In the genomic region with DNA sequence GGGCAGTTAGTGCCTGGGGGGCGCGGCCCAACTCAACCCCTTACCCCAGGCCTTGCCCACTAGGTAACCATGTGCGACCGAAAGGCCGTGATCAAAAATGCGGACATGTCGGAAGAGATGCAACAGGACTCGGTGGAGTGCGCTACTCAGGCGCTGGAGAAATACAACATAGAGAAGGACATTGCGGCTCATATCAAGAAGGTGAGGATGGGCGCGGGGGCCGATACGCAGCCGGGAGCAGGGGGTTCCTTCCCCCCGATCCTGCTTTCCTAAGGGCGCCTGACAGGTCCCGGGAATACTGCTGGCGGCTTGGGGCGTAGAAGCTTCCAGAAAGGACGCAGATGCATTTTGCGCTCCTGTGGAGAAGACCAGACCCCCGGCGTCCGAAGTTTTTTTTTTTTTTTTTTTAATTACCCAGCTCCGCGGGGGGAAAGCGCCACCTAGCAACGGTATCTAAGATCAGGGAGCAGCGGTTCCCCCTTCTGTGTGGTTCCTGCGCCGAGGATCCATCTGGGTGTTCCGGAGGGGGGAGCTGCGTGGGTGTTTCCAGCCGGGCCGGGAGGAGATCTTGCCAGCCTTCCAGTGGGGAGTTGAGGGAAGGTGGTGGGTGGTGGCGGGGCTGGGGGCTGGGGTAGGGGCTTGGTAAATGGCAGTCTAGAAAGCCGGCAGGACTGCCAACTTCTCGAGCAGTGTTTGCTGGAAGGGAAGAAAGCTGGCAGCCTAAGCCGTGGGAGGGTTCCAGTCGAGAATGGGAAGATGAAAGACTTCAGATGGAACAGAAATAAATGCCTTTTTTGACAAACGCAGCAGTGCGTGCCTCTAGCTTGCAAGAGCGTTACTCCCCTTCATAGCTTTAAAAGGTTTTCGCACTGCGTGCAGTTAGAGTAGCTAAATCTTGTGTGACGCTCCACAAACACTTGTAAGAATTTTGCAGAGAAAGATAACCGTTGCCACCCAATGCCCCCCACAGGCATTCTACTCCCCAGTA, we compare ENCODE assay signal across 8 cellular contexts. TPM values are rescaled to one million over a fixed set of nuclear protein-coding genes. Genes with fewer than 3 reads are reported as not detected.
DNase-seq lines count a peak whose midpoint lies in the region; ATAC-seq, FAIRE-seq and TF ChIP-seq lines count a peak whose summit lies in the region.

No MANE protein-coding gene starts in this region.

- POLR2A ChIA-PET in K562 (lab: Yijun Ruan, JAX), result interaction anchor here (0.6 to 4.6 kb wide), 25 partner anchors 9 to 205 kb away, joined by 3 to 21 read pairs (median 4); partner anchors contain the start of genes COQ5, COX6A1, POP5 and RNU4-2

- peaks cover 31% of the 10 kb centered on the region for H3K4me1 ChIP-seq in BLaER1
- H3K4me1 ChIP-seq in K562 (replicated peaks in 1 of 2; ENCODE audit: control insufficient read depth in 2 of 2, insufficient read depth in 2 of 2, low read length in 2 of 2), result peaks cover 2 to 15% of the 10 kb centered on the region in 2 experiments; a peak in 3 of 5 replicates
- peaks cover 18 to 21% of the 10 kb centered on the region in 2 donors for H3K4me1 ChIP-seq in gastrocnemius medialis

- peak; percentile 61 for DNase-seq in GM19238 (ENCODE audit: insufficient read length, low spot score)
- peak; percentile 48 for DNase-seq in T-helper 22 cell (ENCODE audit: low read depth)
- peak; percentile 82 to 90 (median 88) for DNase-seq in K562 (ENCODE audit: extremely low read depth in 1 of 4, low spot score in 3 of 4)
- peak; percentile 38 to 42 for DNase-seq in gastrocnemius medialis
- DNase-seq in T1000 (lab: John Stamatoyannopoulos, UW), result no peak

- H3K79me2 ChIP-seq in K562 (ENCODE audit: control insufficient read depth, insufficient read depth, low read length), result peaks cover 43% of the 10 kb centered on the region

- CTCF ChIA-PET in K562 (lab: Yijun Ruan, JAX; ENCODE audit: low intra/inter-chr PET ratio), result interaction anchor here (0.6 to 1.0 kb wide), 4 partner anchors 14 to 139 kb away, joined by 3 to 4 read pairs (median 3); partner anchors contain the start of gene SRSF9

- TF ChIP-seq EP300 in Ishikawa (IDR thresholded peaks at IDR 0.05; ENCODE audit: borderline replicate concordance), result no peak
- peak; percentile 21; the same call in 1 of the 2 replicates for TF ChIP-seq EP300 in K562 (IDR thresholded peaks at IDR 0.05; ENCODE audit: low read length)

- H3K27me3 ChIP-seq in BLaER1, result no peaks in the 10 kb centered on the region
- H3K27me3 ChIP-seq in K562 (ENCODE audit: control insufficient read depth in 2 of 2, insufficient read depth in 2 of 2, low read length in 2 of 2), result no peaks in the 10 kb centered on the region
- no peaks in the 10 kb centered on the region for H3K27me3 ChIP-seq in gastrocnemius medialis

- peak overlapping the region; percentile 80 for H2AFZ ChIP-seq in K562 (ENCODE audit: low read depth, low read length)

- peak; percentile 69 for ATAC-seq in K562
- peak; percentile 37 to 53 for ATAC-seq in gastrocnemius medialis

- H4K20me1 ChIP-seq in BLaER1 (peaks cover 51% of the 10 kb centered on the region), K562 (replicated peaks; ENCODE audit: control insufficient read depth, insufficient read depth, low read length) (peaks cover 12% of the 10 kb centered on the region; the same call in 1 of the 2 replicates)

- peak in 1 of 3 experiments; percentile 48; a peak in 2 of 6 replicates for TF ChIP-seq CTCF in K562 (IDR thresholded peaks at IDR 0.05 in 2 of 3, conservative IDR thresholded peaks at IDR 0.05 in 1 of 3; ENCODE audit: insufficient read depth in 2 of 3, low read depth in 1 of 3, low read length in 3 of 3)
- TF ChIP-seq CTCF in gastrocnemius medialis (IDR thresholded peaks at IDR 0.05 in 4 of 5, conservative IDR thresholded peaks at IDR 0.05 in 1 of 5), result no peak

- H3K4me3 ChIP-seq in BLaER1 (peak overlapping the region; percentile 92), K562 (peak overlapping the region; percentile 97), iPS-11a (ENCODE audit: low read depth, low read length) (peak overlapping the region; percentile 56), gastrocnemius medialis (peak overlapping the region; percentile 66 to 100 (median 86))

- FAIRE-seq in K562 (lab: Jason Lieb, UNC), result no peak

- intact Hi-C loops in K562 (cut with micrococcal nuclease), result loop anchor here (1.0 to 2.0 kb wide), 3 partner anchors 27 to 57 kb away; partner anchors contain the start of gene SRSF9
- intact Hi-C loops in gastrocnemius medialis (cut with DNase I; ENCODE audit: low total_unique reads), result loop anchor here (1.0 to 5.0 kb wide), 4 partner anchors 27 to 86 kb away; partner anchors contain the start of genes COQ5, COX6A1, POP5 and SRSF9

- in situ Hi-C loops in K562 (cut with MboI) (no loop called here), gastrocnemius medialis (cut with MboI; ENCODE audit: low sequenced_read_pairs in 4 of 4) (no loop called here)

- H3K36me3 ChIP-seq in BLaER1 (peaks cover 45% of the 10 kb centered on the region), K562 (ENCODE audit: control insufficient read depth, insufficient read depth, low read length) (peaks cover 26% of the 10 kb centered on the region; the same call in 2 of the 3 replicates), gastrocnemius medialis (peaks cover 0 to 21% of the 10 kb centered on the region in 2 donors)

- no peaks in the 10 kb centered on the region for H3K9me1 ChIP-seq in K562 (ENCODE audit: control insufficient read depth, insufficient read depth, low read length)

- peak overlapping the region; percentile 79 for H3K27ac ChIP-seq in BLaER1
- peak overlapping the region; percentile 86 for H3K27ac ChIP-seq in K562 (ENCODE audit: extremely low read depth, low read depth, low read length)
- peak overlapping the region; percentile 84 to 92 (median 85) for H3K27ac ChIP-seq in gastrocnemius medialis

- H3K9ac ChIP-seq in BLaER1 (peak overlapping the region; percentile 91), K562 (ENCODE audit: insufficient read depth in 1 of 2, low read depth in 2 of 2, low read length in 2 of 2) (peak overlapping the region; percentile 77 to 93)

- no TSS peak for BruUV-seq in K562 (replicated peaks; lab: Mats Ljungman, UMichigan)

- H3K9me3 ChIP-seq in BLaER1 (no peaks in the 10 kb centered on the region), K562 (replicated peaks; ENCODE audit: control insufficient read depth, insufficient read depth, low read depth, low read length) (0 out of 2 replicates have a peak, but pooled peaks cover 2% of the 10 kb centered on the region), gastrocnemius medialis (no peaks in the 10 kb centered on the region)

- TF ChIP-seq RAD21 in Ishikawa (IDR thresholded peaks at IDR 0.05; ENCODE audit: low read depth), result no peak
- TF ChIP-seq RAD21 in K562 (CRISPR knock-in tag; conservative IDR thresholded peaks at IDR 0.05 in 1 of 2, IDR thresholded peaks at IDR 0.05 in 1 of 2), result peak in 1 of 2 experiments; percentile 24; a peak in 3 of 4 replicates

- H3K4me2 ChIP-seq in BLaER1 (peak overlapping the region; percentile 81), K562 (ENCODE audit: insufficient read depth, low read length) (peak overlapping the region; percentile 96)

- no peak for TF ChIP-seq POLR2A in K562 (conservative IDR thresholded peaks at IDR 0.05)
- TF ChIP-seq POLR2A in gastrocnemius medialis (IDR thresholded peaks at IDR 0.05), result no peak

- under 1% methylated on average over 37 of the region's 49 CpGs for WGBS in K562 (ENCODE audit: insufficient coverage, low coverage, missing lambda C conversion rate)

RNA-seq across cellular contexts. Expression of gene DYNLL1, which starts 0.7 kb away (rescaled TPM):
- total RNA-seq in K562 (2011; cell fraction: chromatin; rRNA removed; ENCODE audit: low replicate concordance), result 64.0 and 73.7 TPM in 2 replicates
- total RNA-seq in K562 (2011; cell fraction: nucleolus; rRNA removed), result 55.7 and 76.0 TPM in 2 replicates
- 81.5 and 104 TPM in 2 replicates for total RNA-seq in K562 (2011; cell fraction: nucleoplasm; rRNA removed)
- total RNA-seq in K562 (2014; rRNA removed) (303 and 473 TPM in 2 replicates), K562 (2014; rRNA removed; fragmentation: Illumina TruSeq; extraction: Trizol) (430 and 468 TPM in 2 replicates), K562 (2015; rRNA removed; fragmentation: Illumina TruSeq; extraction: Trizol) (587 and 631 TPM in 2 replicates), K562 (2021) (364 and 386 TPM in 2 replicates), gastrocnemius medialis (10 to 100 TPM; 16.7 to 45.0 (median 32.6) TPM)
- polyA plus RNA-seq in K562 (2011; rRNA removed) (439 and 456 TPM in 2 replicates), K562 (2014; fragmentation: Illumina TruSeq; extraction: Trizol) (531 and 637 TPM in 2 replicates), K562 (2014; fragmentation: Nextera tagmentation; extraction: Ambion mirVana) (1,000 to 10,000 TPM in 1 of 2 experiments, 100 to 1,000 TPM in 1; 921 to 1,112 TPM), K562 (2014; rRNA removed) (397 and 529 TPM in 2 replicates)
- 295 and 360 TPM in 2 replicates for polyA plus RNA-seq in K562 (2011; cell fraction: cytosol; rRNA removed)
- 186 and 231 TPM in 2 replicates for polyA plus RNA-seq in K562 (2011; cell fraction: nucleus; rRNA removed)
- polyA plus RNA-seq in K562 (2012), result 522 and 759 TPM in 2 replicates
- polyA minus RNA-seq in K562 (2011; rRNA and poly(A)+ RNA removed), result 184 and 185 TPM in 2 replicates
- 96.5 and 118 TPM in 2 replicates for polyA minus RNA-seq in K562 (2011; cell fraction: cytosol; rRNA and poly(A)+ RNA removed)
- 34.9 and 72.1 TPM in 2 replicates for polyA minus RNA-seq in K562 (2011; cell fraction: nucleus; rRNA and poly(A)+ RNA removed)

RNA-seq across cellular contexts. Expression of gene SRSF9, which starts 27.1 kb away (rescaled TPM):
- 133 and 204 TPM in 2 replicates for total RNA-seq in K562 (2011; cell fraction: chromatin; rRNA removed; ENCODE audit: low replicate concordance)
- total RNA-seq in K562 (2011; cell fraction: nucleolus; rRNA removed), result 102 and 104 TPM in 2 replicates
- total RNA-seq in K562 (2011; cell fraction: nucleoplasm; rRNA removed), result 154 and 192 TPM in 2 replicates
- total RNA-seq in K562 (2014; rRNA removed), result 255 and 271 TPM in 2 replicates
- 230 and 244 TPM in 2 replicates for total RNA-seq in K562 (2014; rRNA removed; fragmentation: Illumina TruSeq; extraction: Trizol)
- 241 and 243 TPM in 2 replicates for total RNA-seq in K562 (2015; rRNA removed; fragmentation: Illumina TruSeq; extraction: Trizol)
- 280 and 286 TPM in 2 replicates for total RNA-seq in K562 (2021)
- polyA plus RNA-seq in K562 (2011; rRNA removed), result 159 and 203 TPM in 2 replicates
- polyA plus RNA-seq in K562 (2011; cell fraction: cytosol; rRNA removed), result 126 and 188 TPM in 2 replicates
- 163 and 219 TPM in 2 replicates for polyA plus RNA-seq in K562 (2011; cell fraction: nucleus; rRNA removed)
- polyA plus RNA-seq in K562 (2012), result 188 and 307 TPM in 2 replicates
- polyA plus RNA-seq in K562 (2014; fragmentation: Illumina TruSeq; extraction: Trizol), result 180 and 188 TPM in 2 replicates
- polyA plus RNA-seq in K562 (2014; fragmentation: Nextera tagmentation; extraction: Ambion mirVana), result 10 to 100 TPM; 40.3 to 50.5 TPM
- 291 and 296 TPM in 2 replicates for polyA plus RNA-seq in K562 (2014; rRNA removed)
- polyA minus RNA-seq in K562 (2011; rRNA and poly(A)+ RNA removed), result 130 and 156 TPM in 2 replicates
- polyA minus RNA-seq in K562 (2011; cell fraction: cytosol; rRNA and poly(A)+ RNA removed), result 94.9 and 103 TPM in 2 replicates
- 76.5 and 108 TPM in 2 replicates for polyA minus RNA-seq in K562 (2011; cell fraction: nucleus; rRNA and poly(A)+ RNA removed)
- total RNA-seq in gastrocnemius medialis, result 10 to 100 TPM; 13.5 to 18.6 (median 16.0) TPM

RNA-seq across cellular contexts. Expression of gene COQ5, which starts 32.3 kb away (rescaled TPM):
- 20.3 and 28.1 TPM in 2 replicates for total RNA-seq in K562 (2011; cell fraction: chromatin; rRNA removed; ENCODE audit: low replicate concordance)
- 14.3 and 18.3 TPM in 2 replicates for total RNA-seq in K562 (2011; cell fraction: nucleolus; rRNA removed)
- total RNA-seq in K562 (2011; cell fraction: nucleoplasm; rRNA removed), result 11.2 and 26.9 TPM in 2 replicates
- total RNA-seq in K562 (2014; rRNA removed) (31.5 and 59.7 TPM in 2 replicates), K562 (2014; rRNA removed; fragmentation: Illumina TruSeq; extraction: Trizol) (33.3 and 35.3 TPM in 2 replicates), K562 (2015; rRNA removed; fragmentation: Illumina TruSeq; extraction: Trizol) (25.4 and 26.5 TPM in 2 replicates), K562 (2021) (25.2 and 25.3 TPM in 2 replicates), gastrocnemius medialis (10 to 100 TPM; 34.5 to 47.3 (median 39.2) TPM)
- polyA plus RNA-seq in K562 (2011; rRNA removed) (56.4 and 59.7 TPM in 2 replicates), K562 (2014; fragmentation: Illumina TruSeq; extraction: Trizol) (29.0 and 30.4 TPM in 2 replicates), K562 (2014; fragmentation: Nextera tagmentation; extraction: Ambion mirVana) (10 to 100 TPM; 19.2 to 26.2 TPM), K562 (2014; rRNA removed) (30.7 and 31.0 TPM in 2 replicates)
- polyA plus RNA-seq in K562 (2011; cell fraction: cytosol; rRNA removed), result 14.2 and 36.0 TPM in 2 replicates
- 16.0 and 28.8 TPM in 2 replicates for polyA plus RNA-seq in K562 (2011; cell fraction: nucleus; rRNA removed)
- 32.6 and 35.2 TPM in 2 replicates for polyA plus RNA-seq in K562 (2012)
- polyA minus RNA-seq in K562 (2011; rRNA and poly(A)+ RNA removed), result 35.8 and 43.0 TPM in 2 replicates
- polyA minus RNA-seq in K562 (2011; cell fraction: cytosol; rRNA and poly(A)+ RNA removed), result 10.9 and 14.4 TPM in 2 replicates
- 14.7 and 19.4 TPM in 2 replicates for polyA minus RNA-seq in K562 (2011; cell fraction: nucleus; rRNA and poly(A)+ RNA removed)

RNA-seq across cellular contexts. Expression of gene RNF10, which starts 37.5 kb away (rescaled TPM):
- 280 and 307 TPM in 2 replicates for total RNA-seq in K562 (2011; cell fraction: chromatin; rRNA removed; ENCODE audit: low replicate concordance)
- total RNA-seq in K562 (2011; cell fraction: nucleolus; rRNA removed), result 135 and 156 TPM in 2 replicates
- total RNA-seq in K562 (2011; cell fraction: nucleoplasm; rRNA removed), result 189 and 207 TPM in 2 replicates
- 46.2 and 52.4 TPM in 2 replicates for total RNA-seq in K562 (2014; rRNA removed)
- total RNA-seq in K562 (2014; rRNA removed; fragmentation: Illumina TruSeq; extraction: Trizol), result 80.2 and 98.0 TPM in 2 replicates
- 43.0 and 50.8 TPM in 2 replicates for total RNA-seq in K562 (2015; rRNA removed; fragmentation: Illumina TruSeq; extraction: Trizol)
- 136 and 143 TPM in 2 replicates for total RNA-seq in K562 (2021)
- 96.4 and 96.7 TPM in 2 replicates for polyA plus RNA-seq in K562 (2011; rRNA removed)
- 51.2 and 67.3 TPM in 2 replicates for polyA plus RNA-seq in K562 (2011; cell fraction: cytosol; rRNA removed)
- 77.1 and 89.2 TPM in 2 replicates for polyA plus RNA-seq in K562 (2011; cell fraction: nucleus; rRNA removed)
- 114 and 182 TPM in 2 replicates for polyA plus RNA-seq in K562 (2012)
- polyA plus RNA-seq in K562 (2014; fragmentation: Illumina TruSeq; extraction: Trizol), result 113 and 139 TPM in 2 replicates
- polyA plus RNA-seq in K562 (2014; fragmentation: Nextera tagmentation; extraction: Ambion mirVana), result 10 to 100 TPM; 55.4 to 78.1 TPM
- 72.1 and 80.1 TPM in 2 replicates for polyA plus RNA-seq in K562 (2014; rRNA removed)
- 215 and 241 TPM in 2 replicates for polyA minus RNA-seq in K562 (2011; rRNA and poly(A)+ RNA removed)
- polyA minus RNA-seq in K562 (2011; cell fraction: cytosol; rRNA and poly(A)+ RNA removed), result 100 and 104 TPM in 2 replicates
- 33.3 and 54.5 TPM in 2 replicates for polyA minus RNA-seq in K562 (2011; cell fraction: nucleus; rRNA and poly(A)+ RNA removed)
- total RNA-seq in gastrocnemius medialis, result 100 to 1,000 TPM; 152 to 282 (median 247) TPM

RNA-seq across cellular contexts. Expression of gene GATC, which starts 50.4 kb away (rescaled TPM):
- total RNA-seq in K562 (2011; cell fraction: chromatin; rRNA removed; ENCODE audit: low replicate concordance), result 17.9 and 20.6 TPM in 2 replicates
- 14.3 and 15.7 TPM in 2 replicates for total RNA-seq in K562 (2011; cell fraction: nucleolus; rRNA removed)
- total RNA-seq in K562 (2011; cell fraction: nucleoplasm; rRNA removed), result 22.1 and 34.4 TPM in 2 replicates
- total RNA-seq in K562 (2014; rRNA removed) (22.2 and 29.0 TPM in 2 replicates), K562 (2014; rRNA removed; fragmentation: Illumina TruSeq; extraction: Trizol) (28.2 and 29.5 TPM in 2 replicates), K562 (2015; rRNA removed; fragmentation: Illumina TruSeq; extraction: Trizol) (27.1 and 29.0 TPM in 2 replicates), K562 (2021) (52.6 and 53.6 TPM in 2 replicates), gastrocnemius medialis (10 to 100 TPM; 14.5 to 20.7 (median 18.4) TPM)
- polyA plus RNA-seq in K562 (2011; rRNA removed) (30.1 and 38.9 TPM in 2 replicates), K562 (2014; fragmentation: Illumina TruSeq; extraction: Trizol) (29.7 and 38.9 TPM in 2 replicates), K562 (2014; fragmentation: Nextera tagmentation; extraction: Ambion mirVana) (10 to 100 TPM in 1 of 2 experiments, 1 to 10 TPM in 1; 5.8 to 14.3 TPM), K562 (2014; rRNA removed) (24.0 and 24.2 TPM in 2 replicates)
- 18.8 and 22.9 TPM in 2 replicates for polyA plus RNA-seq in K562 (2011; cell fraction: cytosol; rRNA removed)
- 21.7 and 29.0 TPM in 2 replicates for polyA plus RNA-seq in K562 (2011; cell fraction: nucleus; rRNA removed)
- 18.9 and 20.0 TPM in 2 replicates for polyA plus RNA-seq in K562 (2012)
- polyA minus RNA-seq in K562 (2011; rRNA and poly(A)+ RNA removed), result 27.7 and 28.0 TPM in 2 replicates
- 11.5 and 11.9 TPM in 2 replicates for polyA minus RNA-seq in K562 (2011; cell fraction: cytosol; rRNA and poly(A)+ RNA removed)
- 7.8 and 10.0 TPM in 2 replicates for polyA minus RNA-seq in K562 (2011; cell fraction: nucleus; rRNA and poly(A)+ RNA removed)

Comparison
In these comparisons a context has a peak if more than half of its experiments do, and no peak if none do; other contexts are left out.
1. RNA of gene SRSF9, which starts 27.1 kb away (total RNA-seq): 102 to 286 TPM in K562; 13.5 to 18.6 TPM in gastrocnemius medialis; every median in the first group is over 4 times any median in the second.
2. Peak in every context shown above with its lines, with median percentiles within 50 percentile points of each other: H3K27ac ChIP-seq and H3K4me3 ChIP-seq.